8 cellular contexts compared by ENCODE assay signal in genomic region chr15:28094732-28095521, GRCh38.
A peak's percentile ranks its signal among the peaks of the same experiment; 100 is the strongest.
DNase-seq lines count a peak whose midpoint lies in the region; ATAC-seq and TF ChIP-seq lines count a peak whose summit lies in the region.

No MANE protein-coding gene starts in this region.

- no peak overlapping the region for H3K27ac ChIP-seq in neutrophil

- H3K36me3 ChIP-seq in GM06990 (ENCODE audit: control insufficient read depth, insufficient read depth, low read length) (no peaks in the 10 kb centered on the region), neutrophil (no peaks in the 10 kb centered on the region)

- H3K4me1 ChIP-seq in neutrophil (ENCODE audit: control insufficient read depth in 1 of 2, insufficient read depth in 1 of 2, low read depth in 1 of 2, low read length in 1 of 2): peaks cover 32 to 42% of the 10 kb centered on the region in 2 experiments

- DNase-seq in GM06990 (ENCODE audit: extremely low read depth, insufficient read length) (no peak), foreskin fibroblast (no peak), NCI-H187 treated with DMSO at 0.1 percent for 48 hours (lab: John Stamatoyannopoulos, UW) (no peak), NCI-H2107 treated with DMSO at 0.1 percent for 48 hours (lab: John Stamatoyannopoulos, UW; ENCODE audit: unreplicated experiment) (no peak), NCI-H1105 treated with DMSO at 0.1 percent for 48 hours (lab: John Stamatoyannopoulos, UW) (no peak)
- peak; percentile 20 to 33 for DNase-seq in activated CD4-positive, alpha-beta T cell treated with anti-CD3 and anti-CD28 coated beads, Interleukin-2, amount 50 U/mL, for 48 hours

- H3K27me3 ChIP-seq in GM06990 (replicated peaks; ENCODE audit: control insufficient read depth, insufficient read depth, low read length): peaks cover 5% of the 10 kb centered on the region
- H3K27me3 ChIP-seq in neutrophil: peaks cover 100% of the 10 kb centered on the region

- TF ChIP-seq CTCF in GM06990 (IDR thresholded peaks at IDR 0.05; ENCODE audit: insufficient read depth, low read length, poor library complexity, severe bottlenecking): no peak
- TF ChIP-seq CTCF in foreskin fibroblast (IDR thresholded peaks at IDR 0.05; ENCODE audit: low read depth, low read length): no peak
- TF ChIP-seq CTCF in neutrophil (IDR thresholded peaks at IDR 0.05): no peak

- H3K9me3 ChIP-seq in neutrophil: peaks cover 13% of the 10 kb centered on the region

- ATAC-seq in GM21786 (IDR thresholded peaks at IDR 0.05; ENCODE audit: unreplicated experiment): no peak

- H3K4me3 ChIP-seq in GM06990 (replicated peaks; ENCODE audit: low read depth, low read length): peak overlapping the region; percentile 49
- peak overlapping the region; percentile 42 to 50 for H3K4me3 ChIP-seq in foreskin fibroblast (ENCODE audit: low read depth in 1 of 2, low read length in 2 of 2)
- H3K4me3 ChIP-seq in neutrophil (ENCODE audit: low read depth in 1 of 2, low read length in 1 of 2): peak overlapping the region; percentile 54 to 58

Comparison
In these comparisons a context has a peak if more than half of its experiments do, and no peak if none do; other contexts are left out.
1. DNase-seq: peak in activated CD4-positive, alpha-beta T cell treated with anti-CD3 and anti-CD28 coated beads, Interleukin-2, amount 50 U/mL, for 48 hours (2 of 2); none in GM06990 (single experiment), foreskin fibroblast (0 of 2), NCI-H187 treated with DMSO at 0.1 percent for 48 hours (single experiment), NCI-H2107 treated with DMSO at 0.1 percent for 48 hours (single experiment) and NCI-H1105 treated with DMSO at 0.1 percent for 48 hours (single experiment).
2. Peak in every context shown above with its lines, with median percentiles within 50 percentile points of each other: H3K4me3 ChIP-seq.